Comparison of ENCODE assay signal across 8 cellular contexts in the genomic region with DNA sequence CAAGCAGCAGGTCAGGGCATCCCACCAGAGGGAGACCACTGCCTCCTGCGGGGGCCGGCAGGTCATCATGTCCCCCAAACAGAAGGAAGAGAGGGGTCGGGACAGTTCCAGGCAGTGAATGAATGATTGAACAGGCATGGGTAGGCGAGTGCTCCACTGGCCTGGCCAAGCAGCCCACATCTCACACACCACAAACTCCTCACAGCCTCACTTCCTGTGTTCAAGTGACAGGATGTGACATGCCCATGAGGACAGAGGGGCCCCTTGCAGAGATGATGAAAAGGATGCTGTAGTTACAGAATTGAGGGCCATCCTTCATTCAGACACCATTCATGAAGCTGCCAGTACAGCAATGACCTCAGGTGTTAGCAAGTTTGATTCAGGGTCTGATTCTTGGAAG. TPM values are rescaled to one million over a fixed set of nuclear protein-coding genes. Genes with fewer than 3 reads are reported as not detected.
DNase-seq lines count a peak whose midpoint lies in the region; ATAC-seq and TF ChIP-seq lines count a peak whose summit lies in the region.

No MANE protein-coding gene starts in this region.

- DNase-seq in NK-92 treated with Interleukin-12 subunit alpha and Interleukin-12 subunit beta, amount 100 ng/mL, for 24 hours (lab: John Stamatoyannopoulos, UW) = peak; percentile 46
- no peak for DNase-seq in NK-92 (lab: John Stamatoyannopoulos, UW; ENCODE audit: unreplicated experiment)
- DNase-seq in activated T-cell treated with anti-CD3 and anti-CD28 coated beads, Interleukin-2, amount 50 U/mL, for 24 hours = peak; percentile 61
- peak; percentile 66 for DNase-seq in stimulated activated CD8-positive, alpha-beta memory T cell treated with anti-CD3 and anti-CD28 coated beads, Interleukin-4, amount 100 ng/mL, for 48 hours
- no peak for DNase-seq in SW 1271 (lab: John Stamatoyannopoulos, UW)
- DNase-seq in glutamatergic neuron = no peak
- no peak for DNase-seq in NCI-H1436 (lab: John Stamatoyannopoulos, UW)

- H3K36me3 Mint-ChIP-seq in activated T-cell treated with anti-CD3 and anti-CD28 coated beads, Interleukin-2, amount 50 U/mL, for 24 hours (ENCODE audit: low read depth) = no peaks in the 10 kb centered on the region
- H3K36me3 Mint-ChIP-seq in glutamatergic neuron (ENCODE audit: unreplicated experiment) = no peaks in the 10 kb centered on the region

- H3K4me1 Mint-ChIP-seq in activated T-cell treated with anti-CD3 and anti-CD28 coated beads, Interleukin-2, amount 50 U/mL, for 24 hours (ENCODE audit: low read depth) = peaks cover 37% of the 10 kb centered on the region
- H3K4me1 Mint-ChIP-seq in glutamatergic neuron (ENCODE audit: low read depth, unreplicated experiment) = peaks cover 24% of the 10 kb centered on the region

- no peaks in the 10 kb centered on the region for H3K9me3 Mint-ChIP-seq in activated T-cell treated with anti-CD3 and anti-CD28 coated beads, Interleukin-2, amount 50 U/mL, for 24 hours
- peaks cover 12% of the 10 kb centered on the region for H3K9me3 Mint-ChIP-seq in glutamatergic neuron (ENCODE audit: unreplicated experiment)

- peaks cover 13% of the 10 kb centered on the region for H3K27me3 Mint-ChIP-seq in activated T-cell treated with anti-CD3 and anti-CD28 coated beads, Interleukin-2, amount 50 U/mL, for 24 hours
- H3K27me3 Mint-ChIP-seq in glutamatergic neuron (ENCODE audit: unreplicated experiment) = peaks cover 14% of the 10 kb centered on the region

- ATAC-seq in HG03442 (IDR thresholded peaks at IDR 0.05; ENCODE audit: unreplicated experiment) = peak; percentile 61

- H3K4me3 Mint-ChIP-seq in activated T-cell treated with anti-CD3 and anti-CD28 coated beads, Interleukin-2, amount 50 U/mL, for 24 hours = peak overlapping the region; percentile 38
- H3K4me3 Mint-ChIP-seq in glutamatergic neuron (ENCODE audit: unreplicated experiment) = no peak overlapping the region

- H3K27ac Mint-ChIP-seq in activated T-cell treated with anti-CD3 and anti-CD28 coated beads, Interleukin-2, amount 50 U/mL, for 24 hours = peak overlapping the region; percentile 93
- H3K27ac Mint-ChIP-seq in glutamatergic neuron (ENCODE audit: unreplicated experiment) = no peak overlapping the region

- TF ChIP-seq CTCF in glutamatergic neuron (IDR thresholded peaks at IDR 0.05; ENCODE audit: partially characterized antibody, unreplicated experiment) = no peak

RNA-seq across cellular contexts. Expression of a gene that starts 3.7 kb away (rescaled TPM):
- total RNA-seq in glutamatergic neuron (ENCODE audit: unreplicated experiment) = 211 TPM

Comparison
In these comparisons a context has a peak if more than half of its experiments do, and no peak if none do; other contexts are left out.
1. DNase-seq: peak in NK-92 treated with Interleukin-12 subunit alpha and Interleukin-12 subunit beta, amount 100 ng/mL, for 24 hours (single experiment), activated T-cell treated with anti-CD3 and anti-CD28 coated beads, Interleukin-2, amount 50 U/mL, for 24 hours (single experiment) and stimulated activated CD8-positive, alpha-beta memory T cell treated with anti-CD3 and anti-CD28 coated beads, Interleukin-4, amount 100 ng/mL, for 48 hours (single experiment); none in NK-92 (single experiment), SW 1271 (0 of 2), glutamatergic neuron (single experiment) and NCI-H1436 (single experiment).